ENCODE assay signal across 26 cellular contexts in the genomic region with DNA sequence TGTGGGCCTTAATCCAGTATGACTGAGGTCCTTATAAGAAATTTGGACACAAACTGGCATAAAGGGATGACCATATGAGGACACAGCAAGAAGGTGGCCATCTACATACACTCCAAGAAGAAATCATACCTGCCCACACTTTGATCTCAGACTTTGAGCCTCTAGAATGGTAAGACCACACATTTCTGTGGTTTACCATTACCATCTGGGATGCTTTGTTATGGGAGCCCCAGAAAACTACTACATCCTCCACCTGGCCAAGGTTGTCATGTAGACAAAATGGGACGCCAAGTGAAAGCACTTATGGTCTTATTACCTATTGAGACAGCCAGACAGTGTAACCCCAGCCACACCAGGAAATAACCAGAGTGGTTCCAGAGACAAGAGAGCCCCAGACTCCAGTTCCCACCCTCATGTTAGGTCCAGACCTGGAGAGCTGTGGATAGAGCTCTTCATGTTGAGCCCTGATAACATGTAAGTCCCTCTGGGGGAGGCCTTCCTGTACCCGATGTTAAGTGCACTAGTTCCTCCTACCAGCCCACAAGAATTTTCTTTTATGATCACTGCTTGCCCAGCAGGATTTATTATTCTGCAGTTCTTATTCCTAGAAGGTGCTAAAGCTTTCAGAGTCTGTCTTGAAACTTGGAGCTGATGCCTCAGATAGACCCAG.
"Had no signal": no experiment of that assay in that cellular context is flagged by ENCODE, and none has a peak within 500 bp of the region (broad histone marks: within the 10 kb centered on the region; RNA-seq: fewer than 3 reads in every experiment).

No MANE protein-coding gene starts in this region.

- H3K9me3 ChIP-seq: ascending aorta, body of pancreas, SK-N-SH had no signal

- H3K9ac ChIP-seq: SK-N-SH had no signal

- H3K27me3 ChIP-seq: body of pancreas had no signal

- H3K4me3 ChIP-seq: ascending aorta, body of pancreas, coronary artery had no signal

- DNase-seq: activated CD4-positive, alpha-beta T cell treated with anti-CD3 and anti-CD28 coated beads for 48 hours; activated CD4-positive, alpha-beta T cell treated with anti-CD3 and anti-CD28 coated beads, Interleukin-2, amount 50 U/mL, for 4 hours; activated CD4-positive, CD25-positive, alpha-beta regulatory T cell treated with anti-CD3 and anti-CD28 coated beads, Interleukin-2, amount 50 U/mL, for 72 hours; activated CD8-positive, alpha-beta memory T cell treated with anti-CD3 and anti-CD28 coated beads for 24 hours; activated effector memory CD4-positive, alpha-beta T cell treated with anti-CD3 and anti-CD28 coated beads, Interleukin-2, amount 50 U/mL, for 16 hours; activated naive CD4-positive, alpha-beta T cell treated with Interleukin-2 at 50 U/mL for 16 hours; activated naive CD8-positive, alpha-beta T cell treated with anti-CD3 and anti-CD28 coated beads, Interleukin-2, amount 50 U/mL, for 24 hours; activated T-cell treated with anti-CD3 and anti-CD28 coated beads, Interleukin-2, amount 50 U/mL, for 4 hours; amniotic stem cell; body of pancreas; central memory CD4-positive, alpha-beta T cell; Kasumi-1; NCI-H1048; NCI-H1417; NCI-H1930; NCI-H446; NCI-H524; NCI-H748 treated with DMSO at 0.1 percent for 48 hours; SK-N-SH; T-helper 17 cell; T-helper 9 cell had no signal

- H3K4me2 ChIP-seq: SK-N-SH had no signal

- H3K27ac ChIP-seq: ascending aorta, body of pancreas, coronary artery had no signal

- ATAC-seq: activated naive CD4-positive, alpha-beta T cell treated with anti-CD3 and anti-CD28 coated beads, Interleukin-2, amount 50 U/mL, for 72 hours; activated naive CD8-positive, alpha-beta T cell treated with anti-CD3 and anti-CD28 coated beads, Interleukin-2, amount 50 U/mL, for 24 hours; activated T-cell treated with anti-CD3 and anti-CD28 coated beads, Interleukin-2, amount 50 U/mL, for 4 hours; body of pancreas; Right ventricle myocardium inferior; T-helper 17 cell; WTC11 had no signal

- H3K36me3 ChIP-seq: ascending aorta had no signal
